ENCODE assay signal across 1 cellular context in the genomic region with DNA sequence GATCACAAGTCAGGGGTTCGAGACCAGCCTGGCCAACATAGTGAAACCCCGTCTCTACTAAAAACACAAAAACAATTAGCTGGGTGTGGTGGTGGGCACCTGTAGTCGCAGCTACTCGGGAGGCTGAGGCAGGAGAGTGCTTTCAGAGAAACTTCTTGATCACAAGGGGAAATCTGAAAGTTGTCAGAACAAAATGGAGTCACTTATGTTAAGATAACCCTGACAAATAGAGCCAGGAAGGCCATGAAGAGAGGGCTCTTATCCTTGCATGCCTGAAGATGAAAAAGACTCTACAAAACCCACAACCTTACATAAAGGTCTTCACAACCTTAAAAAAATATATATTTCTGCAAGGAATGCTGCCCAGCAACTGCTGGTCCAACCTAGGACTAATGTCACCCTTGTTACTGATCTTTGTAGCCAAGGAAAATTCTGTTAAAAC.
A peak's percentile ranks its signal among the peaks of the same experiment; 100 is the strongest.
TF ChIP-seq lines count a peak whose summit lies in the region.

No MANE protein-coding gene starts in this region.

TF ChIP-seq in HepG2, 621 proteins besides CTCF, POLR2A, EP300 and RAD21:
- no peak for TF ChIP-seq MAF1 (CRISPR knock-in tag; IDR thresholded peaks at IDR 0.05; ENCODE audit: borderline replicate concordance)
- TF ChIP-seq, protein P1, sequence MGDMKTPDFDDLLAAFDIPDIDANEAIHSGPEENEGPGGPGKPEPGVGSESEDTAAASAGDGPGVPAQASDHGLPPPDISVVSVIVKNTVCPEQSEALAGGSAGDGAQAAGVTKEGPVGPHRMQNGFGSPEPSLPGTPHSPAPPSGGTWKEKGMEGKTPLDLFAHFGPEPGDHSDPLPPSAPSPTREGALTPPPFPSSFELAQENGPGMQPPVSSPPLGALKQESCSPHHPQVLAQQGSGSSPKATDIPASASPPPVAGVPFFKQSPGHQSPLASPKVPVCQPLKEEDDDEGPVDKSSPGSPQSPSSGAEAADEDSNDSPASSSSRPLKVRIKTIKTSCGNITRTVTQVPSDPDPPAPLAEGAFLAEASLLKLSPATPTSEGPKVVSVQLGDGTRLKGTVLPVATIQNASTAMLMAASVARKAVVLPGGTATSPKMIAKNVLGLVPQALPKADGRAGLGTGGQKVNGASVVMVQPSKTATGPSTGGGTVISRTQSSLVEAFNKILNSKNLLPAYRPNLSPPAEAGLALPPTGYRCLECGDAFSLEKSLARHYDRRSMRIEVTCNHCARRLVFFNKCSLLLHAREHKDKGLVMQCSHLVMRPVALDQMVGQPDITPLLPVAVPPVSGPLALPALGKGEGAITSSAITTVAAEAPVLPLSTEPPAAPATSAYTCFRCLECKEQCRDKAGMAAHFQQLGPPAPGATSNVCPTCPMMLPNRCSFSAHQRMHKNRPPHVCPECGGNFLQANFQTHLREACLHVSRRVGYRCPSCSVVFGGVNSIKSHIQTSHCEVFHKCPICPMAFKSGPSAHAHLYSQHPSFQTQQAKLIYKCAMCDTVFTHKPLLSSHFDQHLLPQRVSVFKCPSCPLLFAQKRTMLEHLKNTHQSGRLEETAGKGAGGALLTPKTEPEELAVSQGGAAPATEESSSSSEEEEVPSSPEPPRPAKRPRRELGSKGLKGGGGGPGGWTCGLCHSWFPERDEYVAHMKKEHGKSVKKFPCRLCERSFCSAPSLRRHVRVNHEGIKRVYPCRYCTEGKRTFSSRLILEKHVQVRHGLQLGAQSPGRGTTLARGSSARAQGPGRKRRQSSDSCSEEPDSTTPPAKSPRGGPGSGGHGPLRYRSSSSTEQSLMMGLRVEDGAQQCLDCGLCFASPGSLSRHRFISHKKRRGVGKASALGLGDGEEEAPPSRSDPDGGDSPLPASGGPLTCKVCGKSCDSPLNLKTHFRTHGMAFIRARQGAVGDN (CRISPR knock-in tag; IDR thresholded peaks at IDR 0.05): peak; percentile 23; the same call in 1 of the 2 replicates
